ENCODE assay signal across 9 cellular contexts in the genomic region with DNA sequence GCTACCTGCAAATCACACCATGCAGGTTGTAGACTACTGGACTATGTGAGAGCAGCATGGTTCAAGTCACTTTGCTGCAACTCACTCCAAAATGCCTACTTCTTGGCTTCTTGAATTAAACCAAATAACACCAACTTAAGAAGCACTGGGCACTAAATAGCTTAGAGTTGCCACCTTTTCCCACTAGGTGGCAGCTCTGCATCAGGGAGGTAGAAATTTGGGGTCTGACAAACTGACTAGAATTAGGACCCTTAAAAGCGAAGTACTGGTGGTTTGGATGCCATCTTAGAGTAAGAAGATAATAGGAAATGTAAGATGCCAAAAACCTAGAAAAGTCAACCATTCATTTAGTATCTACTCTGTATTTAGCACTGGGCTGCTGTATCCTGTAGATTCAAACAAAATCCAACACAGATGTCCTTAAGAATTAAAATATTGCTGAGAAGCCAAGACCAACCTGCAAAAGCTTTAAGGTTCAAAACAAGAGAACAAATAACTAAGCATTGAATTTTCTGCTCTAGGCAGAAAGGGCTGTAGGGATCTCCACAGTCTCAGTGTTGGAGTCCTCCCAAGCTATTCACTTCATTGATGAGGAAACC.
DNase-seq lines count a peak whose midpoint lies in the region; ATAC-seq, FAIRE-seq and TF ChIP-seq lines count a peak whose summit lies in the region.
"Had no signal": no experiment of that assay in that cellular context is flagged by ENCODE, and none has a peak within 500 bp of the region (broad histone marks: within the 10 kb centered on the region; RNA-seq: fewer than 3 reads in every experiment).

No MANE protein-coding gene starts in this region.

- H2AFZ ChIP-seq in Loucy (ENCODE audit: low read length) = no peak overlapping the region
- H2AFZ ChIP-seq in endothelial cell of umbilical vein (ENCODE audit: low read depth, low read length) = no peak overlapping the region

- no peaks in the 10 kb centered on the region for H3K4me1 ChIP-seq in Loucy (ENCODE audit: insufficient read depth, low read length, poor library complexity, severe bottlenecking)
- no peaks in the 10 kb centered on the region for H3K4me1 ChIP-seq in endothelial cell of umbilical vein (ENCODE audit: control insufficient read depth, extremely low read depth, insufficient read depth, low read length)

- no peaks in the 10 kb centered on the region for H3K9me2 ChIP-seq in Loucy (replicated peaks; ENCODE audit: low read depth, low read length)

- H3K27me3 Mint-ChIP-seq in progenitor cell of endocrine pancreas = peaks cover 22% of the 10 kb centered on the region
- peaks cover 9 to 10% of the 10 kb centered on the region in 2 donors for H3K27me3 Mint-ChIP-seq in effector memory CD8-positive, alpha-beta T cell

- H3K36me3 ChIP-seq in Loucy (ENCODE audit: insufficient read depth, low read length) (no peaks in the 10 kb centered on the region), endothelial cell of umbilical vein (ENCODE audit: control insufficient read depth in 2 of 2, extremely low read depth in 1 of 2, insufficient read depth in 2 of 2, low read length in 2 of 2) (no peaks in the 10 kb centered on the region)
- H3K36me3 ChIP-seq: BLaER1 treated with 17β-estradiol and CSF1 and Interleukin-3, amounts not matched to agents 10 nM and 100 nM had no signal

- FAIRE-seq in endothelial cell of umbilical vein (lab: Jason Lieb, UNC) = peak; percentile 46

- H3K27me3 ChIP-seq in Loucy (ENCODE audit: insufficient read depth, low read length, poor library complexity, severe bottlenecking) = no peaks in the 10 kb centered on the region
- peaks cover 0 to under 1% of the 10 kb centered on the region in 2 experiments for H3K27me3 ChIP-seq in endothelial cell of umbilical vein (ENCODE audit: control insufficient read depth in 2 of 2, insufficient read depth in 2 of 2, low read length in 2 of 2)
- H3K27me3 ChIP-seq: BLaER1 treated with 17β-estradiol and CSF1 and Interleukin-3, amounts not matched to agents 10 nM and 100 nM had no signal

- no peak overlapping the region for H3K4me3 Mint-ChIP-seq in progenitor cell of endocrine pancreas (ENCODE audit: low read depth)
- no peak overlapping the region for H3K4me3 Mint-ChIP-seq in effector memory CD8-positive, alpha-beta T cell

- H3K27ac Mint-ChIP-seq in progenitor cell of endocrine pancreas = no peak overlapping the region
- no peak overlapping the region for H3K27ac Mint-ChIP-seq in effector memory CD8-positive, alpha-beta T cell

- no peaks in the 10 kb centered on the region for H4K20me1 ChIP-seq in Loucy (ENCODE audit: insufficient read depth, low read length, poor library complexity, severe bottlenecking)
- H4K20me1 ChIP-seq in endothelial cell of umbilical vein (replicated peaks; ENCODE audit: control insufficient read depth, extremely low read depth, insufficient read depth, low read length) = no peaks in the 10 kb centered on the region
- H4K20me1 ChIP-seq: BLaER1 treated with 17β-estradiol and CSF1 and Interleukin-3, amounts not matched to agents 10 nM and 100 nM had no signal

- no peaks in the 10 kb centered on the region for H3K4me1 Mint-ChIP-seq in progenitor cell of endocrine pancreas (ENCODE audit: low read depth)
- no peaks in the 10 kb centered on the region for H3K4me1 Mint-ChIP-seq in effector memory CD8-positive, alpha-beta T cell (ENCODE audit: low read depth in 2 of 2)

- dilution Hi-C loops in endothelial cell of umbilical vein (cut with MboI; ENCODE audit: extremely low pct_ligation_motif_present, low sequenced_read_pairs) = no loop called here

- no peaks in the 10 kb centered on the region for H3K9me3 Mint-ChIP-seq in progenitor cell of endocrine pancreas (ENCODE audit: low read depth)
- H3K9me3 Mint-ChIP-seq in effector memory CD8-positive, alpha-beta T cell = peaks cover 0 to 3% of the 10 kb centered on the region in 2 donors

- H3K4me3 ChIP-seq in Loucy (ENCODE audit: low read length, poor library complexity, severe bottlenecking) = no peak overlapping the region
- H3K4me3 ChIP-seq in endothelial cell of umbilical vein (replicated peaks in 1 of 3; ENCODE audit: insufficient read depth in 1 of 3, low read depth in 1 of 3, low read length in 3 of 3) = no peak overlapping the region
- H3K4me3 ChIP-seq: BLaER1 treated with 17β-estradiol and CSF1 and Interleukin-3, amounts not matched to agents 10 nM and 100 nM had no signal

- H3K79me2 ChIP-seq in Loucy (ENCODE audit: insufficient read depth, low read length) = no peaks in the 10 kb centered on the region
- H3K79me2 ChIP-seq in endothelial cell of umbilical vein (ENCODE audit: control insufficient read depth, insufficient read depth, low read length) = no peaks in the 10 kb centered on the region

- no peaks in the 10 kb centered on the region for H3F3A ChIP-seq in Loucy (ENCODE audit: low read depth)

- no TSS peak for BruUV-seq in endothelial cell of umbilical vein (replicated peaks; lab: Mats Ljungman, UMichigan)

- TF ChIP-seq POLR2A in endothelial cell of umbilical vein (IDR thresholded peaks at IDR 0.05; ENCODE audit: low read depth, low read length) = no peak

- H3K36me3 Mint-ChIP-seq in progenitor cell of endocrine pancreas (ENCODE audit: insufficient read depth) = no peaks in the 10 kb centered on the region
- H3K36me3 Mint-ChIP-seq in effector memory CD8-positive, alpha-beta T cell (ENCODE audit: insufficient read depth) = no peaks in the 10 kb centered on the region

- ATAC-seq in GM18907 (IDR thresholded peaks at IDR 0.05; ENCODE audit: unreplicated experiment) (no peak), HG03139 (IDR thresholded peaks at IDR 0.05; ENCODE audit: unreplicated experiment) (no peak)
- ATAC-seq in effector memory CD8-positive, alpha-beta T cell (replicated peaks) = no peak

- POLR2A ChIA-PET in endothelial cell of umbilical vein (lab: Charles Lee) = no interaction called here

- H3K4me2 ChIP-seq in Loucy (ENCODE audit: low read depth, low read length, poor library complexity, severe bottlenecking) = no peak overlapping the region
- H3K4me2 ChIP-seq in endothelial cell of umbilical vein (ENCODE audit: insufficient read depth, low read length) = no peak overlapping the region
- H3K4me2 ChIP-seq: BLaER1 treated with 17β-estradiol and CSF1 and Interleukin-3, amounts not matched to agents 10 nM and 100 nM had no signal

- TF ChIP-seq CTCF in Loucy (conservative IDR thresholded peaks at IDR 0.05; ENCODE audit: low read length) (peak; percentile 89), endothelial cell of umbilical vein (IDR thresholded peaks at IDR 0.05; ENCODE audit: extremely low read depth in 1 of 2, insufficient read depth in 1 of 2, low read depth in 1 of 2, low read length in 2 of 2) (peak; percentile 30 to 38), progenitor cell of endocrine pancreas (IDR thresholded peaks at IDR 0.05; ENCODE audit: unreplicated experiment) (peak; percentile 71)

- H3K27ac ChIP-seq in endothelial cell of umbilical vein (ENCODE audit: insufficient read depth, low read depth, low read length) = no peak overlapping the region
- H3K27ac ChIP-seq: BLaER1 treated with 17β-estradiol and CSF1 and Interleukin-3, amounts not matched to agents 10 nM and 100 nM had no signal

- CTCF ChIA-PET in endothelial cell of umbilical vein (lab: Charles Lee) = interaction anchor here (0.6 to 7.5 kb wide), 77 partner anchors 8 to 918 kb away, joined by 3 to 573 read pairs (median 4); partner anchors contain the start of gene CCBE1

- H3K9ac ChIP-seq in Loucy (ENCODE audit: low read depth, low read length, poor library complexity, severe bottlenecking) = no peak overlapping the region
- H3K9ac ChIP-seq in endothelial cell of umbilical vein (replicated peaks; ENCODE audit: extremely low read depth, insufficient read depth, low read length) = no peak overlapping the region
- H3K9ac ChIP-seq: BLaER1 treated with 17β-estradiol and CSF1 and Interleukin-3, amounts not matched to agents 10 nM and 100 nM had no signal

- H3K9me1 ChIP-seq in endothelial cell of umbilical vein (replicated peaks; ENCODE audit: control insufficient read depth, extremely low read depth, insufficient read depth, low read length) = no peaks in the 10 kb centered on the region

- intact Hi-C loops in endothelial cell of umbilical vein (cut with micrococcal nuclease) = loop anchor here (1.0 kb wide), 1 partner anchor 192 kb away; no protein-coding TSS in a partner anchor

- H3K9me3 ChIP-seq in Loucy (ENCODE audit: insufficient read depth, low read depth, low read length) = no peaks in the 10 kb centered on the region
- no peaks in the 10 kb centered on the region for H3K9me3 ChIP-seq in endothelial cell of umbilical vein (replicated peaks; ENCODE audit: control insufficient read depth, insufficient read depth, low read length)

- DNase-seq in NCI-H1694 treated with DMSO at 0.1 percent for 48 hours (lab: John Stamatoyannopoulos, UW) (peak; percentile 19), NCI-H1694 (lab: John Stamatoyannopoulos, UW) (no peak), endothelial cell of umbilical vein (ENCODE audit: low read depth, low spot score) (peak; percentile 21), progenitor cell of endocrine pancreas (ENCODE audit: low spot score, unreplicated experiment) (no peak)
- DNase-seq in effector memory CD8-positive, alpha-beta T cell = no peak

TF ChIP-seq in endothelial cell of umbilical vein, 7 proteins besides CTCF, POLR2A, EP300 and RAD21:
- TF ChIP-seq MYC (IDR thresholded peaks at IDR 0.05; ENCODE audit: low read depth, low read length) (no peak), EZH2 (IDR thresholded peaks at IDR 0.05; ENCODE audit: borderline replicate concordance, low read depth, low read length, severe bottlenecking) (no peak), FOS (IDR thresholded peaks at IDR 0.05; ENCODE audit: borderline replicate concordance, insufficient read depth, low read length) (no peak), MAX (IDR thresholded peaks at IDR 0.05; ENCODE audit: insufficient read depth, insufficient read length) (no peak), GATA2 (IDR thresholded peaks at IDR 0.05; ENCODE audit: insufficient read depth, insufficient read length, low read depth, low read length) (no peak), POLR2AphosphoS5 (IDR thresholded peaks at IDR 0.05; ENCODE audit: insufficient read depth, low read depth, low read length) (no peak), JUN (IDR thresholded peaks at IDR 0.05; ENCODE audit: borderline replicate concordance, insufficient read depth, insufficient read length, low read depth) (no peak)

Comparison
In these comparisons a context has a peak if more than half of its experiments do, and no peak if none do; other contexts are left out.
1. DNase-seq: peak in NCI-H1694 treated with DMSO at 0.1 percent for 48 hours (single experiment) and endothelial cell of umbilical vein (single experiment); none in NCI-H1694 (single experiment), progenitor cell of endocrine pancreas (single experiment) and effector memory CD8-positive, alpha-beta T cell (0 of 3).
2. CTCF ChIP-seq: peak in every context shown above with its lines; median percentile 89 in Loucy; 71 in progenitor cell of endocrine pancreas; 34 in endothelial cell of umbilical vein.